In genomic region chr17:59370580-59371299, GRCh38 we compare ENCODE assay signal across 10 cellular contexts. TPM values are rescaled to one million over a fixed set of nuclear protein-coding genes. Genes with fewer than 3 reads are reported as not detected.
A peak's percentile ranks its signal among the peaks of the same experiment; 100 is the strongest.
DNase-seq lines count a peak whose midpoint lies in the region; ATAC-seq, FAIRE-seq and TF ChIP-seq lines count a peak whose summit lies in the region.
"Had no signal": no experiment of that assay in that cellular context is flagged by ENCODE, and none has a peak within 500 bp of the region (broad histone marks: within the 10 kb centered on the region; RNA-seq: fewer than 3 reads in every experiment).

No MANE protein-coding gene starts in this region.

- no peak for ATAC-seq in activated CD4-positive, CD25-positive, alpha-beta regulatory T cell treated with anti-CD3 and anti-CD28 coated beads, Interleukin-2, amount 50 U/mL, for 24 hours
- ATAC-seq in HG02798 (IDR thresholded peaks at IDR 0.05; ENCODE audit: poor library complexity, unreplicated experiment) = no peak

- no peaks in the 10 kb centered on the region for H3K27me3 Mint-ChIP-seq in activated CD4-positive, alpha-beta T cell treated with anti-CD3 and anti-CD28 coated beads, Interleukin-2, amount 10 ng/mL, durations not matched to agents 24 days and 14 days
- H3K27me3 Mint-ChIP-seq in chondrocyte (ENCODE audit: low read depth) = no peaks in the 10 kb centered on the region

- H3K9me3 ChIP-seq in muscle layer of duodenum (ENCODE audit: control insufficient read depth in 1 of 2, low read length in 2 of 2) (no peaks in the 10 kb centered on the region), tibial nerve (no peaks in the 10 kb centered on the region)

- no peak for TF ChIP-seq CTCF in chondrocyte (IDR thresholded peaks at IDR 0.05)
- no peak for TF ChIP-seq CTCF in tibial nerve (IDR thresholded peaks at IDR 0.05)

- H3K27ac ChIP-seq in muscle layer of duodenum (ENCODE audit: low read length) (peak overlapping the region; percentile 91), tibial nerve (peak overlapping the region; percentile 75 to 97 (median 88))

- peaks cover 6% of the 10 kb centered on the region for H3K9me3 Mint-ChIP-seq in activated CD4-positive, alpha-beta T cell treated with anti-CD3 and anti-CD28 coated beads, Interleukin-2, amount 10 ng/mL, durations not matched to agents 24 days and 14 days
- no peaks in the 10 kb centered on the region for H3K9me3 Mint-ChIP-seq in chondrocyte (ENCODE audit: low read depth)

- H3K4me1 Mint-ChIP-seq in activated CD4-positive, alpha-beta T cell treated with anti-CD3 and anti-CD28 coated beads, Interleukin-2, amount 10 ng/mL, durations not matched to agents 24 days and 14 days = peaks cover 62% of the 10 kb centered on the region
- H3K4me1 Mint-ChIP-seq in chondrocyte (ENCODE audit: low read depth) = peaks cover 98% of the 10 kb centered on the region

- no peak for DNase-seq in activated CD4-positive, alpha-beta T cell treated with anti-CD3 and anti-CD28 coated beads, Interleukin-2, amount 10 ng/mL, durations not matched to agents 24 days and 14 days
- no peak for DNase-seq in activated CD4-positive, alpha-beta T cell treated with anti-CD3 and anti-CD28 coated beads for 4 hours
- DNase-seq in chondrocyte (ENCODE audit: low spot score) = no peak
- no peak for DNase-seq in tibial nerve (ENCODE audit: low spot score in 2 of 2)
- no peak for DNase-seq in urothelium cell line (ENCODE audit: low spot score)
- DNase-seq: NCI-H1694 treated with DMSO at 0.1 percent for 48 hours had no signal

- H3K36me3 ChIP-seq in muscle layer of duodenum (ENCODE audit: control insufficient read depth in 1 of 2, insufficient read depth in 2 of 2, low read length in 2 of 2) = no peaks in the 10 kb centered on the region
- H3K36me3 ChIP-seq in tibial nerve = no peaks in the 10 kb centered on the region

- peaks cover 8% of the 10 kb centered on the region for H3K36me3 Mint-ChIP-seq in activated CD4-positive, alpha-beta T cell treated with anti-CD3 and anti-CD28 coated beads, Interleukin-2, amount 10 ng/mL, durations not matched to agents 24 days and 14 days (ENCODE audit: low read depth)
- peaks cover 2% of the 10 kb centered on the region for H3K36me3 Mint-ChIP-seq in chondrocyte (ENCODE audit: low read depth)

- intact Hi-C loops in activated CD4-positive, alpha-beta T cell treated with anti-CD3 and anti-CD28 coated beads, Interleukin-2, amount 10 ng/mL, durations not matched to agents 24 days and 14 days (cut with micrococcal nuclease) = no loop called here

- no peak overlapping the region for H3K4me3 Mint-ChIP-seq in activated CD4-positive, alpha-beta T cell treated with anti-CD3 and anti-CD28 coated beads, Interleukin-2, amount 10 ng/mL, durations not matched to agents 24 days and 14 days
- H3K4me3 Mint-ChIP-seq in chondrocyte (ENCODE audit: unreplicated experiment) = peak overlapping the region; percentile 21

- no peak for TF ChIP-seq POLR2A in tibial nerve (IDR thresholded peaks at IDR 0.05)

- H3K4me3 ChIP-seq in muscle layer of duodenum (ENCODE audit: low read depth in 1 of 2, low read length in 2 of 2) (no peak overlapping the region), tibial nerve (no peak overlapping the region)

- no peak for FAIRE-seq in urothelium cell line (lab: Jason Lieb, UNC)
- FAIRE-seq: keratinocyte had no signal

- 66 to 76% methylated on average over 10 of the region's 10 CpGs for WGBS in tibial nerve, 2 donors

- no peaks in the 10 kb centered on the region for H3K27me3 ChIP-seq in muscle layer of duodenum (ENCODE audit: low read depth, low read length)
- no peaks in the 10 kb centered on the region for H3K27me3 ChIP-seq in tibial nerve

- H3K27ac Mint-ChIP-seq in activated CD4-positive, alpha-beta T cell treated with anti-CD3 and anti-CD28 coated beads, Interleukin-2, amount 10 ng/mL, durations not matched to agents 24 days and 14 days = peak overlapping the region; percentile 87
- H3K27ac Mint-ChIP-seq in chondrocyte (ENCODE audit: unreplicated experiment) = peak overlapping the region; percentile 89

- no peak for TF ChIP-seq EP300 in tibial nerve (IDR thresholded peaks at IDR 0.05)

- H3K4me1 ChIP-seq in muscle layer of duodenum (ENCODE audit: control insufficient read depth in 1 of 2, insufficient read depth in 2 of 2, low read length in 2 of 2) (peaks cover 75 to 80% of the 10 kb centered on the region in 2 donors), tibial nerve (peaks cover 15 to 100% (median 93%) of the 10 kb centered on the region in 4 donors)

RNA-seq across cellular contexts. Expression of gene YPEL2, which starts 39.3 kb away (rescaled TPM):
- total RNA-seq in activated CD4-positive, alpha-beta T cell treated with anti-CD3 and anti-CD28 coated beads, Interleukin-2, amount 10 ng/mL, durations not matched to agents 24 days and 14 days = 6.2 and 7.0 TPM in 2 replicates
- 41.9 to 52.2 TPM (median 52.1 TPM) in 3 replicates for total RNA-seq in chondrocyte
- 10 to 100 TPM; 33.6 to 59.9 (median 48.7) TPM for total RNA-seq in tibial nerve
